ENCODE assay signal across 11 cellular contexts in genomic region chr19:55319786-55320185, GRCh38. TPM values are rescaled to one million over a fixed set of nuclear protein-coding genes. Genes with fewer than 3 reads are reported as not detected.
A peak's percentile ranks its signal among the peaks of the same experiment; 100 is the strongest.
DNase-seq lines count a peak whose midpoint lies in the region; ATAC-seq lines count a peak whose summit lies in the region.
"Had no signal": no experiment of that assay in that cellular context is flagged by ENCODE, and none has a peak within 500 bp of the region (broad histone marks: within the 10 kb centered on the region; RNA-seq: fewer than 3 reads in every experiment).

No MANE protein-coding gene starts in this region.

- H3K4me1 Mint-ChIP-seq in stimulated activated naive B cell treated with anti-CD40 and anti-IgM and Interleukin-4, amounts not matched to agents 10 μg/mL and 1 μg/mL and 100 μg/mL, for 72 hours = peaks cover 0 to 2% of the 10 kb centered on the region in 2 donors
- H3K4me1 Mint-ChIP-seq: activated naive CD8-positive, alpha-beta T cell treated with anti-CD3 and anti-CD28 coated beads for 36 hours had no signal

- H3K9ac ChIP-seq in duodenal mucosa (ENCODE audit: low read depth in 1 of 2, low read length in 2 of 2) = peak overlapping the region in 1 of 2 donors; percentile 72

- no peak for ATAC-seq in GM18858 (IDR thresholded peaks at IDR 0.05; ENCODE audit: unreplicated experiment)
- no peak for ATAC-seq in stimulated activated naive B cell treated with anti-CD40 and anti-IgM and Interleukin-4, amounts not matched to agents 10 μg/mL and 1 μg/mL and 100 μg/mL, for 72 hours (replicated peaks)
- ATAC-seq: stimulated activated effector memory CD8-positive, alpha-beta T cell treated with anti-CD3 and anti-CD28 coated beads, Interleukin-12 subunit alpha, Interleukin-12 subunit beta, amount 100 ng/mL, for 72 hours had no signal

- H3K4me1 ChIP-seq in duodenal mucosa (ENCODE audit: control insufficient read depth in 1 of 2, insufficient read depth in 2 of 2, low read length in 2 of 2) = peaks cover 15% of the 10 kb centered on the region in 2 donors

- H3K4me3 Mint-ChIP-seq in stimulated activated naive B cell treated with anti-CD40 and anti-IgM and Interleukin-4, amounts not matched to agents 10 μg/mL and 1 μg/mL and 100 μg/mL, for 72 hours = no peak overlapping the region
- H3K4me3 Mint-ChIP-seq: activated naive CD8-positive, alpha-beta T cell treated with anti-CD3 and anti-CD28 coated beads for 36 hours; stimulated activated effector memory CD8-positive, alpha-beta T cell treated with anti-CD3 and anti-CD28 coated beads, Interleukin-12 subunit alpha, Interleukin-12 subunit beta, amount 100 ng/mL, for 72 hours had no signal

- H3K9me3 Mint-ChIP-seq in stimulated activated naive B cell treated with anti-CD40 and anti-IgM and Interleukin-4, amounts not matched to agents 10 μg/mL and 1 μg/mL and 100 μg/mL, for 72 hours = no peaks in the 10 kb centered on the region
- H3K9me3 Mint-ChIP-seq: activated naive CD8-positive, alpha-beta T cell treated with anti-CD3 and anti-CD28 coated beads for 36 hours; stimulated activated effector memory CD8-positive, alpha-beta T cell treated with anti-CD3 and anti-CD28 coated beads, Interleukin-12 subunit alpha, Interleukin-12 subunit beta, amount 100 ng/mL, for 72 hours had no signal

- H3K36me3 Mint-ChIP-seq in stimulated activated naive B cell treated with anti-CD40 and anti-IgM and Interleukin-4, amounts not matched to agents 10 μg/mL and 1 μg/mL and 100 μg/mL, for 72 hours = no peaks in the 10 kb centered on the region
- H3K36me3 Mint-ChIP-seq: activated naive CD8-positive, alpha-beta T cell treated with anti-CD3 and anti-CD28 coated beads for 36 hours; stimulated activated effector memory CD8-positive, alpha-beta T cell treated with anti-CD3 and anti-CD28 coated beads, Interleukin-12 subunit alpha, Interleukin-12 subunit beta, amount 100 ng/mL, for 72 hours had no signal

- H3K9me3 ChIP-seq in MG63 (no peaks in the 10 kb centered on the region), duodenal mucosa (ENCODE audit: control insufficient read depth in 1 of 2, low read length in 2 of 2) (no peaks in the 10 kb centered on the region)

- H3K27ac ChIP-seq in duodenal mucosa (ENCODE audit: low read depth, low read length) = no peak overlapping the region

- DNase-seq in DMS114 treated with DMSO at 0.1 percent for 48 hours (lab: John Stamatoyannopoulos, UW; ENCODE audit: unreplicated experiment) = peak; percentile 59
- DNase-seq in MG63 = peak; percentile 43
- peak; percentile 39 for DNase-seq in mucosa of gallbladder (ENCODE audit: low spot score)
- no peak for DNase-seq in NCI-H1436 treated with DMSO at 0.1 percent for 48 hours (lab: John Stamatoyannopoulos, UW)
- DNase-seq in stimulated activated naive B cell treated with anti-CD40 and anti-IgM and Interleukin-4, amounts not matched to agents 10 μg/mL and 1 μg/mL and 100 μg/mL, for 72 hours = no peak
- DNase-seq in OCI-M2 (lab: John Stamatoyannopoulos, UW; ENCODE audit: unreplicated experiment) = no peak
- DNase-seq: activated naive CD8-positive, alpha-beta T cell treated with anti-CD3 and anti-CD28 coated beads for 36 hours had no signal

- H3K27ac Mint-ChIP-seq in stimulated activated naive B cell treated with anti-CD40 and anti-IgM and Interleukin-4, amounts not matched to agents 10 μg/mL and 1 μg/mL and 100 μg/mL, for 72 hours = no peak overlapping the region
- H3K27ac Mint-ChIP-seq: activated naive CD8-positive, alpha-beta T cell treated with anti-CD3 and anti-CD28 coated beads for 36 hours; stimulated activated effector memory CD8-positive, alpha-beta T cell treated with anti-CD3 and anti-CD28 coated beads, Interleukin-12 subunit alpha, Interleukin-12 subunit beta, amount 100 ng/mL, for 72 hours had no signal

- H3K36me3 ChIP-seq in MG63 (no peaks in the 10 kb centered on the region), duodenal mucosa (ENCODE audit: control insufficient read depth in 1 of 2, insufficient read depth in 2 of 2, low read length in 2 of 2) (peaks cover 13% of the 10 kb centered on the region in 2 donors)

- no peak overlapping the region for H3K4me3 ChIP-seq in MG63
- H3K4me3 ChIP-seq in duodenal mucosa (ENCODE audit: low read depth in 1 of 2, low read length in 2 of 2) = peak overlapping the region; percentile 50 to 54

- peaks cover 33% of the 10 kb centered on the region in 2 donors for H3K27me3 Mint-ChIP-seq in stimulated activated naive B cell treated with anti-CD40 and anti-IgM and Interleukin-4, amounts not matched to agents 10 μg/mL and 1 μg/mL and 100 μg/mL, for 72 hours

- no peaks in the 10 kb centered on the region for H3K27me3 ChIP-seq in MG63
- H3K27me3 ChIP-seq in duodenal mucosa (ENCODE audit: control insufficient read depth in 1 of 2, insufficient read depth in 2 of 2, low read length in 2 of 2) = no peaks in the 10 kb centered on the region

RNA-seq across cellular contexts. Expression of gene TMEM150B, which starts 5.4 kb away (rescaled TPM):
- total RNA-seq in MG63 (2014; rRNA removed; shearing (Covaris generic); ENCODE audit: low replicate concordance) = not detected in 2 replicates
- total RNA-seq in mucosa of gallbladder = 10.1 TPM
- total RNA-seq: activated naive CD8-positive, alpha-beta T cell treated with anti-CD3 and anti-CD28 coated beads for 36 hours had no signal

RNA-seq across cellular contexts. Expression of gene KMT5C, which starts 19.9 kb away (rescaled TPM):
- 2.8 and 11.1 TPM in 2 replicates for total RNA-seq in MG63 (2014; rRNA removed; shearing (Covaris generic); ENCODE audit: low replicate concordance)
- 24.9 TPM for total RNA-seq in mucosa of gallbladder

RNA-seq across cellular contexts. Expression of gene COX6B2, which starts 34.7 kb away (rescaled TPM):
- not detected in 2 replicates for total RNA-seq in MG63 (2014; rRNA removed; shearing (Covaris generic); ENCODE audit: low replicate concordance)
- total RNA-seq in mucosa of gallbladder = not detected
- total RNA-seq: activated naive CD8-positive, alpha-beta T cell treated with anti-CD3 and anti-CD28 coated beads for 36 hours; mononuclear cell had no signal

RNA-seq across cellular contexts. Expression of gene BRSK1, which starts 36.0 kb away (rescaled TPM):
- total RNA-seq in MG63 (2014; rRNA removed; shearing (Covaris generic); ENCODE audit: low replicate concordance) = 0.89 TPM in 1 of 2 replicates, not detected in the other
- 5.2 TPM for total RNA-seq in mucosa of gallbladder

RNA-seq across cellular contexts. Expression of gene HSPBP1, which starts 39.9 kb away (rescaled TPM):
- 64.6 and 122 TPM in 2 replicates for total RNA-seq in MG63 (2014; rRNA removed; shearing (Covaris generic); ENCODE audit: low replicate concordance)
- 28.8 TPM for total RNA-seq in mucosa of gallbladder

Comparison
In these comparisons a context has a peak if more than half of its experiments do, and no peak if none do; other contexts are left out.
1. DNase-seq: peak in DMS114 treated with DMSO at 0.1 percent for 48 hours (single experiment), MG63 (single experiment) and mucosa of gallbladder (single experiment); none in NCI-H1436 treated with DMSO at 0.1 percent for 48 hours (single experiment), stimulated activated naive B cell treated with anti-CD40 and anti-IgM and Interleukin-4, amounts not matched to agents 10 μg/mL and 1 μg/mL and 100 μg/mL, for 72 hours (single experiment) and OCI-M2 (single experiment).
2. RNA of gene TMEM150B, which starts 5.4 kb away (total RNA-seq): 10.1 TPM in mucosa of gallbladder (single experiment); not detected in MG63; every median in the first group is over 10 times any median in the second.